In genomic region chr1:112956503-112957132, GRCh38 we compare ENCODE assay signal across 8 cellular contexts. TPM values are rescaled to one million over a fixed set of nuclear protein-coding genes. Genes with fewer than 3 reads are reported as not detected.
A peak's percentile ranks its signal among the peaks of the same experiment; 100 is the strongest.
DNase-seq lines count a peak whose midpoint lies in the region; FAIRE-seq and TF ChIP-seq lines count a peak whose summit lies in the region.

No MANE protein-coding gene starts in this region.

- TF ChIP-seq CTCF in DOHH2 (IDR thresholded peaks at IDR 0.05; ENCODE audit: low read depth, low read length, poor library complexity, severe bottlenecking) (peak; percentile 8), HFF-Myc (IDR thresholded peaks at IDR 0.05; ENCODE audit: low read depth, low read length, missing control alignments) (no peak), Peyer's patch (IDR thresholded peaks at IDR 0.05) (no peak), astrocyte of the spinal cord (IDR thresholded peaks at IDR 0.05; ENCODE audit: low read depth, low read length) (no peak), keratinocyte (optimal IDR thresholded peaks at IDR 0.05 in 1 of 3, IDR thresholded peaks at IDR 0.05 in 1 of 3, conservative IDR thresholded peaks at IDR 0.05 in 1 of 3; ENCODE audit: extremely low read depth in 1 of 3, insufficient read depth in 2 of 3, low read length in 3 of 3) (no peak)

- H3K9me2 ChIP-seq in DOHH2 (replicated peaks; ENCODE audit: control insufficient read depth, low read length), result no peaks in the 10 kb centered on the region

- TF ChIP-seq POLR2A in Peyer's patch (IDR thresholded peaks at IDR 0.05), result no peak

- peak overlapping the region; percentile 95 for H3K9ac ChIP-seq in keratinocyte (ENCODE audit: control insufficient read depth, extremely low read depth, insufficient read depth, low read length)

- peaks cover 5% of the 10 kb centered on the region for H3K9me1 ChIP-seq in keratinocyte (ENCODE audit: control insufficient read depth, extremely low read depth, insufficient read depth, low read length)

- H3K36me3 ChIP-seq in DOHH2 (ENCODE audit: control insufficient read depth, low read length), result peaks cover 81% of the 10 kb centered on the region
- H3K36me3 ChIP-seq in Peyer's patch, result no peaks in the 10 kb centered on the region
- peaks cover 0 to 22% of the 10 kb centered on the region in 2 experiments for H3K36me3 ChIP-seq in keratinocyte (ENCODE audit: control insufficient read depth in 2 of 2, extremely low read depth in 1 of 2, insufficient read depth in 2 of 2, low read length in 2 of 2)

- peak overlapping the region; percentile 95 for H3K4me3 ChIP-seq in DOHH2 (ENCODE audit: low read length)
- H3K4me3 ChIP-seq in HFF-Myc (replicated peaks; ENCODE audit: low read depth, low read length), result peak overlapping the region; percentile 97
- peak overlapping the region; percentile 74 to 86 (median 79) for H3K4me3 ChIP-seq in Peyer's patch
- H3K4me3 ChIP-seq in astrocyte of the spinal cord (ENCODE audit: low read depth, low read length), result peak overlapping the region; percentile 86
- peak overlapping the region; percentile 76 to 89 (median 89) for H3K4me3 ChIP-seq in keratinocyte (ENCODE audit: control insufficient read depth in 2 of 3, extremely low read depth in 1 of 3, insufficient read depth in 2 of 3, low read depth in 1 of 3, low read length in 3 of 3)

- peak overlapping the region; percentile 82 for H2AFZ ChIP-seq in keratinocyte (ENCODE audit: control insufficient read depth, low read length)

- H3K9me3 ChIP-seq in DOHH2 (ENCODE audit: control insufficient read depth, insufficient read depth, low read length), result no peaks in the 10 kb centered on the region
- no peaks in the 10 kb centered on the region for H3K9me3 ChIP-seq in Peyer's patch
- no peaks in the 10 kb centered on the region for H3K9me3 ChIP-seq in keratinocyte (ENCODE audit: control insufficient read depth, low read depth, low read length)

- no peak for FAIRE-seq in keratinocyte (lab: Jason Lieb, UNC)

- in situ Hi-C loops in astrocyte of the spinal cord (cut with HindIII; ENCODE audit: low sequenced_read_pairs), result no loop called here

- dilution Hi-C loops in keratinocyte (cut with MboI; ENCODE audit: extremely low pct_ligation_motif_present, low sequenced_read_pairs), result no loop called here

- no peaks in the 10 kb centered on the region for H3F3A ChIP-seq in DOHH2 (ENCODE audit: control insufficient read depth, insufficient read depth)

- peak overlapping the region; percentile 79 for H3K27ac ChIP-seq in DOHH2 (ENCODE audit: low read depth, low read length)
- peak overlapping the region; percentile 86 to 91 (median 88) for H3K27ac ChIP-seq in Peyer's patch
- H3K27ac ChIP-seq in keratinocyte (ENCODE audit: control insufficient read depth, insufficient read depth, low read length), result peak overlapping the region; percentile 92

- DNase-seq in HFF-Myc (ENCODE audit: extremely low read depth, low read depth) (no peak), Peyer's patch (peak in 2 of 3 donors; percentile 42 to 69), astrocyte of the spinal cord (ENCODE audit: low read depth, low spot score) (no peak), keratinocyte (ENCODE audit: low read depth, low spot score) (no peak), NCI-H128 (lab: John Stamatoyannopoulos, UW; ENCODE audit: unreplicated experiment) (no peak), GM19238 (ENCODE audit: insufficient read length, low spot score) (no peak)
- DNase-seq in stimulated activated CD4-positive, alpha-beta T cell treated with anti-CD3 and anti-CD28 coated beads, Interleukin-15, amount 100 ng/mL, for 24 hours, result peak; percentile 52

- H3K4me2 ChIP-seq in DOHH2 (ENCODE audit: low read length) (peak overlapping the region; percentile 84), keratinocyte (ENCODE audit: control insufficient read depth, extremely low read depth, insufficient read depth, low read depth, low read length) (peak overlapping the region; percentile 95)

- no peaks in the 10 kb centered on the region for H3K27me3 ChIP-seq in DOHH2 (ENCODE audit: control insufficient read depth, low read length)
- H3K27me3 ChIP-seq in Peyer's patch, result no peaks in the 10 kb centered on the region
- H3K27me3 ChIP-seq in keratinocyte (ENCODE audit: control insufficient read depth, extremely low read depth, insufficient read depth, low read length), result no peaks in the 10 kb centered on the region

- H4K20me1 ChIP-seq in DOHH2 (ENCODE audit: control insufficient read depth, insufficient read depth, low read depth, low read length) (peaks cover 30% of the 10 kb centered on the region), keratinocyte (ENCODE audit: control insufficient read depth, extremely low read depth, insufficient read depth, low read length) (peaks cover 10% of the 10 kb centered on the region)

- H3K4me1 ChIP-seq in DOHH2 (ENCODE audit: control insufficient read depth, low read length) (peaks cover 51% of the 10 kb centered on the region), Peyer's patch (peaks cover 0 to 16% (median 2%) of the 10 kb centered on the region in 4 donors), keratinocyte (ENCODE audit: control insufficient read depth, extremely low read depth, insufficient read depth, low read length) (peaks cover 26% of the 10 kb centered on the region)

- peaks cover 98% of the 10 kb centered on the region for H3K79me2 ChIP-seq in DOHH2 (ENCODE audit: control insufficient read depth, low read length)
- H3K79me2 ChIP-seq in keratinocyte (ENCODE audit: control insufficient read depth, insufficient read depth, low read length), result peaks cover 96% of the 10 kb centered on the region

RNA-seq across cellular contexts. Expression of gene SLC16A1, which starts 0.6 kb away (rescaled TPM):
- 10 to 100 TPM in 3 of 4 donors, 1 to 10 TPM in 1; 2.5 to 33.1 (median 14.0) TPM for total RNA-seq in Peyer's patch
- polyA plus RNA-seq in keratinocyte, result 221 to 269 TPM (median 242 TPM) in 3 replicates
- 66.2 TPM for polyA plus RNA-seq in keratinocyte (2011; ENCODE audit: low read depth)
- 29.6 and 51.5 TPM in 2 replicates for polyA plus RNA-seq in keratinocyte (2011; cell fraction: cytosol; rRNA removed)
- polyA plus RNA-seq in keratinocyte (2011; cell fraction: nucleus; rRNA removed), result 292 and 392 TPM in 2 replicates
- 114 and 178 TPM in 2 replicates for polyA plus RNA-seq in keratinocyte (2012; ENCODE audit: low replicate concordance)
- 315 to 729 TPM (median 646 TPM) in 3 replicates for polyA minus RNA-seq in keratinocyte
- 218 TPM for polyA minus RNA-seq in keratinocyte (2011; cell fraction: cytosol; rRNA and poly(A)+ RNA removed)
- 362 and 575 TPM in 2 replicates for polyA minus RNA-seq in keratinocyte (2011; cell fraction: nucleus; rRNA and poly(A)+ RNA removed)

Comparison
In these comparisons a context has a peak if more than half of its experiments do, and no peak if none do; other contexts are left out.
1. DNase-seq: peak in Peyer's patch (2 of 3) and stimulated activated CD4-positive, alpha-beta T cell treated with anti-CD3 and anti-CD28 coated beads, Interleukin-15, amount 100 ng/mL, for 24 hours (single experiment); none in HFF-Myc (single experiment), astrocyte of the spinal cord (single experiment), keratinocyte (single experiment), NCI-H128 (single experiment) and GM19238 (single experiment).
2. Peak in every context shown above with its lines, with median percentiles within 50 percentile points of each other: H3K27ac ChIP-seq and H3K4me3 ChIP-seq.